3 cellular contexts compared by ENCODE assay signal in the genomic region with DNA sequence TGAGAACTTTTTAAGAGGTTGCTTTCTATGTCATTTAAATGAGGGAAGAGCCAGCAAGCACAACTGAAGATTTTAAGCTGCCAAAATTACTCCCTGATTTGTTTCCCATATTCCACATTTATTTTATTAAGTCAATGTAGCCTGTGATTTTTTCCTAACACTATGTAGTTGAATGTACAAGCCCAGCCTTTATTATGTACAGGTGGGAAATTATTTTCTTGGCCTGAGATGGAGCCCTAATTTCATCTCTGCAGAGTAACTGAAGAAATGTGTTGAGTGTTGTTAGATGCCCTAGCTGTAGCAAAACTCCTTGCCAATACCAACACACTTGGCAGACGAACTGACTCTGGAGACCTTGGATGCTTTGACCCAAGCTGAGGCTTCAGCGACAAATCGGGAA.
"Had no signal": no experiment of that assay in that cellular context is flagged by ENCODE, and none has a peak within 500 bp of the region (broad histone marks: within the 10 kb centered on the region; RNA-seq: fewer than 3 reads in every experiment).

No MANE protein-coding gene starts in this region.

- ATAC-seq: GM12878 had no signal

- H3K4me3 ChIP-seq: GM12878 had no signal

- DNase-seq: GDM1, GF-D8 had no signal
